In the genomic region with DNA sequence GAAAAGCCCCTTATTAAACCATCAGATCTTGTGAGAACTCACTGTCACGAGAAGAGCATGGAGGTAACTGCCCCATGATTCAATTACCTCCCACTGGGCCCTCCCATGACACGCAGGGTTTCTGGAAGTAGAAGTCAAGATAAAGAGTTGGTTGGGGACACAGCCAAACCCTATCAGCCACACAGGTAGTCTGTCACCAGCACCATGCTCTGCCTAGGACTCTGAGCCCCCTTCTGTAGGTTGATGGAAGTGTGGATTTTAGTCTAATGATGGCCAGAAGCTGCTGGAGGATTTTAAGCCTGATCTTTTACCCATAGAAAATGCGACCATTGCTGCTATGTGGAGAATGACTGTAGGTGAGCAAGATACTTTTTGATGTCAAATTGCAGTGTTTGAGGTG, we compare ENCODE assay signal across 15 cellular contexts.
DNase-seq lines count a peak whose midpoint lies in the region; ATAC-seq, FAIRE-seq and TF ChIP-seq lines count a peak whose summit lies in the region.
"Had no signal": no experiment of that assay in that cellular context is flagged by ENCODE, and none has a peak within 500 bp of the region (broad histone marks: within the 10 kb centered on the region; RNA-seq: fewer than 3 reads in every experiment).

No MANE protein-coding gene starts in this region.

- peaks cover 25% of the 10 kb centered on the region for H3K4me1 ChIP-seq in endothelial cell of umbilical vein (ENCODE audit: control insufficient read depth, extremely low read depth, insufficient read depth, low read length)

- H3K9me3 Mint-ChIP-seq in activated CD4-positive, alpha-beta T cell treated with anti-CD3 and anti-CD28 coated beads, Interleukin-2, amount 10 ng/mL, durations not matched to agents 24 days and 14 days = peaks cover 11% of the 10 kb centered on the region
- H3K9me3 Mint-ChIP-seq in activated B cell treated with CpG ODN at 0.5 μM for 24 hours = peaks cover 4% of the 10 kb centered on the region
- peaks cover 16 to 17% of the 10 kb centered on the region in 2 donors for H3K9me3 Mint-ChIP-seq in stimulated activated naive B cell treated with anti-CD40 and anti-IgM and Interleukin-4, amounts not matched to agents 10 μg/mL and 1 μg/mL and 100 μg/mL, for 72 hours

- POLR2A ChIA-PET in activated B cell treated with CpG ODN at 0.5 μM for 24 hours (lab: Charles Lee) = no interaction called here
- POLR2A ChIA-PET in endothelial cell of umbilical vein (lab: Charles Lee) = no interaction called here

- CTCF ChIA-PET in activated B cell treated with CpG ODN at 0.5 μM for 24 hours (lab: Charles Lee) = no interaction called here
- CTCF ChIA-PET in endothelial cell of umbilical vein (lab: Charles Lee) = no interaction called here

- dilution Hi-C loops in endothelial cell of umbilical vein (cut with MboI; ENCODE audit: extremely low pct_ligation_motif_present, low sequenced_read_pairs) = no loop called here

- H3K36me3 ChIP-seq in endothelial cell of umbilical vein (ENCODE audit: control insufficient read depth in 2 of 2, extremely low read depth in 1 of 2, insufficient read depth in 2 of 2, low read length in 2 of 2) = peaks cover 0 to 3% of the 10 kb centered on the region in 2 experiments
- H3K36me3 ChIP-seq: thyroid gland had no signal

- H3K9me1 ChIP-seq in endothelial cell of umbilical vein (replicated peaks; ENCODE audit: control insufficient read depth, extremely low read depth, insufficient read depth, low read length) = no peaks in the 10 kb centered on the region

- no peaks in the 10 kb centered on the region for H3K27me3 ChIP-seq in endothelial cell of umbilical vein (ENCODE audit: control insufficient read depth in 2 of 2, insufficient read depth in 2 of 2, low read length in 2 of 2)
- H3K27me3 ChIP-seq: sigmoid colon, thyroid gland had no signal

- no peak for TF ChIP-seq POLR2A in endothelial cell of umbilical vein (IDR thresholded peaks at IDR 0.05; ENCODE audit: low read depth, low read length)

- no peak overlapping the region for H3K9ac ChIP-seq in endothelial cell of umbilical vein (replicated peaks; ENCODE audit: extremely low read depth, insufficient read depth, low read length)

- peaks cover 48% of the 10 kb centered on the region for H3K79me2 ChIP-seq in endothelial cell of umbilical vein (ENCODE audit: control insufficient read depth, insufficient read depth, low read length)

- no peak for DNase-seq in activated CD4-positive, alpha-beta T cell treated with anti-CD3 and anti-CD28 coated beads, Interleukin-2, amount 10 ng/mL, durations not matched to agents 24 days and 14 days
- no peak for DNase-seq in activated CD4-positive, alpha-beta T cell treated with anti-CD3 and anti-CD28 coated beads for 48 hours
- DNase-seq in activated B cell treated with CpG ODN at 0.5 μM for 24 hours (no peak), endothelial cell of umbilical vein (ENCODE audit: low read depth, low spot score) (no peak), iPS-NIHi7 (ENCODE audit: extremely low spot score) (no peak)
- DNase-seq in stimulated activated naive B cell treated with anti-CD40 and anti-IgM and Interleukin-4, amounts not matched to agents 10 μg/mL and 1 μg/mL and 100 μg/mL, for 72 hours = no peak
- DNase-seq in stimulated activated naive CD4-positive, alpha-beta T cell treated with Interleukin-2 at 50 U/mL for 16 hours (lab: John Stamatoyannopoulos, UW) = no peak
- DNase-seq: activated CD4-positive, alpha-beta T cell treated with anti-CD3 and anti-CD28 coated beads for 4 hours; foreskin melanocyte; KG1; NCI-H1694 treated with DMSO at 0.1 percent for 48 hours; sigmoid colon; thyroid gland had no signal

- peak overlapping the region; percentile 98 for H3K27ac ChIP-seq in endothelial cell of umbilical vein (ENCODE audit: insufficient read depth, low read depth, low read length)

- H3K36me3 Mint-ChIP-seq in activated CD4-positive, alpha-beta T cell treated with anti-CD3 and anti-CD28 coated beads, Interleukin-2, amount 10 ng/mL, durations not matched to agents 24 days and 14 days (ENCODE audit: low read depth) = peaks cover 72% of the 10 kb centered on the region
- H3K36me3 Mint-ChIP-seq in activated B cell treated with CpG ODN at 0.5 μM for 24 hours (ENCODE audit: low read depth) = peaks cover 72% of the 10 kb centered on the region
- H3K36me3 Mint-ChIP-seq in stimulated activated naive B cell treated with anti-CD40 and anti-IgM and Interleukin-4, amounts not matched to agents 10 μg/mL and 1 μg/mL and 100 μg/mL, for 72 hours = peaks cover 47 to 67% of the 10 kb centered on the region in 2 donors

- peaks cover 65% of the 10 kb centered on the region for H3K4me1 Mint-ChIP-seq in activated CD4-positive, alpha-beta T cell treated with anti-CD3 and anti-CD28 coated beads, Interleukin-2, amount 10 ng/mL, durations not matched to agents 24 days and 14 days
- peaks cover 73% of the 10 kb centered on the region for H3K4me1 Mint-ChIP-seq in activated B cell treated with CpG ODN at 0.5 μM for 24 hours
- H3K4me1 Mint-ChIP-seq in stimulated activated naive B cell treated with anti-CD40 and anti-IgM and Interleukin-4, amounts not matched to agents 10 μg/mL and 1 μg/mL and 100 μg/mL, for 72 hours = peaks cover 59 to 82% of the 10 kb centered on the region in 2 donors

- no peak overlapping the region for H3K4me3 Mint-ChIP-seq in activated CD4-positive, alpha-beta T cell treated with anti-CD3 and anti-CD28 coated beads, Interleukin-2, amount 10 ng/mL, durations not matched to agents 24 days and 14 days
- no peak overlapping the region for H3K4me3 Mint-ChIP-seq in activated B cell treated with CpG ODN at 0.5 μM for 24 hours
- H3K4me3 Mint-ChIP-seq in stimulated activated naive B cell treated with anti-CD40 and anti-IgM and Interleukin-4, amounts not matched to agents 10 μg/mL and 1 μg/mL and 100 μg/mL, for 72 hours = peak overlapping the region; percentile 14 to 41
- H3K4me3 Mint-ChIP-seq: dendritic cell treated with granulocyte-macrophage colony-stimulating factor and Interleukin-4, amounts not matched to agents 40 ng/mL and 50 ng/mL, for 4 days had no signal

- H3K9me3 ChIP-seq in endothelial cell of umbilical vein (replicated peaks; ENCODE audit: control insufficient read depth, insufficient read depth, low read length) = no peaks in the 10 kb centered on the region
- H3K9me3 ChIP-seq: sigmoid colon, thyroid gland had no signal

- H3K27me3 Mint-ChIP-seq in activated CD4-positive, alpha-beta T cell treated with anti-CD3 and anti-CD28 coated beads, Interleukin-2, amount 10 ng/mL, durations not matched to agents 24 days and 14 days = no peaks in the 10 kb centered on the region
- H3K27me3 Mint-ChIP-seq in activated B cell treated with CpG ODN at 0.5 μM for 24 hours = no peaks in the 10 kb centered on the region
- no peaks in the 10 kb centered on the region for H3K27me3 Mint-ChIP-seq in stimulated activated naive B cell treated with anti-CD40 and anti-IgM and Interleukin-4, amounts not matched to agents 10 μg/mL and 1 μg/mL and 100 μg/mL, for 72 hours
- H3K27me3 Mint-ChIP-seq: dendritic cell treated with granulocyte-macrophage colony-stimulating factor and Interleukin-4, amounts not matched to agents 40 ng/mL and 50 ng/mL, for 4 days had no signal

- FAIRE-seq in endothelial cell of umbilical vein (lab: Jason Lieb, UNC) = no peak

- H4K20me1 ChIP-seq in endothelial cell of umbilical vein (replicated peaks; ENCODE audit: control insufficient read depth, extremely low read depth, insufficient read depth, low read length) = no peaks in the 10 kb centered on the region

- no TSS peak for BruUV-seq in endothelial cell of umbilical vein (replicated peaks; lab: Mats Ljungman, UMichigan)

- intact Hi-C loops in activated CD4-positive, alpha-beta T cell treated with anti-CD3 and anti-CD28 coated beads, Interleukin-2, amount 10 ng/mL, durations not matched to agents 24 days and 14 days (cut with micrococcal nuclease) = no loop called here
- intact Hi-C loops in activated B cell treated with CpG ODN at 0.5 μM for 24 hours (cut with micrococcal nuclease) = no loop called here
- intact Hi-C loops in endothelial cell of umbilical vein (cut with micrococcal nuclease) = loop anchor here (2.0 to 10.0 kb wide), 2 partner anchors 35 to 461 kb away; partner anchors contain the start of gene ING1

- no peak overlapping the region for H2AFZ ChIP-seq in endothelial cell of umbilical vein (ENCODE audit: low read depth, low read length)

- H3K4me3 ChIP-seq in endothelial cell of umbilical vein (replicated peaks in 1 of 3; ENCODE audit: insufficient read depth in 1 of 3, low read depth in 1 of 3, low read length in 3 of 3) = no peak overlapping the region
- H3K4me3 ChIP-seq: sigmoid colon, thyroid gland had no signal

- no peak for TF ChIP-seq CTCF in activated B cell treated with CpG ODN at 0.5 μM for 24 hours (IDR thresholded peaks at IDR 0.05)
- no peak for TF ChIP-seq CTCF in endothelial cell of umbilical vein (IDR thresholded peaks at IDR 0.05; ENCODE audit: extremely low read depth in 1 of 2, insufficient read depth in 1 of 2, low read depth in 1 of 2, low read length in 2 of 2)

- peak; percentile 22 for ATAC-seq in activated B cell treated with CpG ODN at 0.5 μM for 24 hours (ENCODE audit: low read depth)
- no peak for ATAC-seq in stimulated activated naive B cell treated with anti-CD40 and anti-IgM and Interleukin-4, amounts not matched to agents 10 μg/mL and 1 μg/mL and 100 μg/mL, for 72 hours (replicated peaks)
- ATAC-seq in HG03139 (IDR thresholded peaks at IDR 0.05; ENCODE audit: unreplicated experiment) = no peak

- H3K4me2 ChIP-seq in endothelial cell of umbilical vein (ENCODE audit: insufficient read depth, low read length) = no peak overlapping the region

- peak overlapping the region; percentile 59 for H3K27ac Mint-ChIP-seq in activated CD4-positive, alpha-beta T cell treated with anti-CD3 and anti-CD28 coated beads, Interleukin-2, amount 10 ng/mL, durations not matched to agents 24 days and 14 days
- H3K27ac Mint-ChIP-seq in activated B cell treated with CpG ODN at 0.5 μM for 24 hours = peak overlapping the region; percentile 51
- peak overlapping the region; percentile 89 for H3K27ac Mint-ChIP-seq in stimulated activated naive B cell treated with anti-CD40 and anti-IgM and Interleukin-4, amounts not matched to agents 10 μg/mL and 1 μg/mL and 100 μg/mL, for 72 hours
- H3K27ac Mint-ChIP-seq: dendritic cell treated with granulocyte-macrophage colony-stimulating factor and Interleukin-4, amounts not matched to agents 40 ng/mL and 50 ng/mL, for 4 days had no signal

TF ChIP-seq in endothelial cell of umbilical vein, 7 proteins besides CTCF, POLR2A, EP300 and RAD21 (continues in another document):
- no peak for TF ChIP-seq JUN (IDR thresholded peaks at IDR 0.05; ENCODE audit: borderline replicate concordance, insufficient read depth, insufficient read length, low read depth)
- TF ChIP-seq FOS (IDR thresholded peaks at IDR 0.05; ENCODE audit: borderline replicate concordance, insufficient read depth, low read length) = no peak
- no peak for TF ChIP-seq MAX (IDR thresholded peaks at IDR 0.05; ENCODE audit: insufficient read depth, insufficient read length)
- TF ChIP-seq MYC (IDR thresholded peaks at IDR 0.05; ENCODE audit: low read depth, low read length) = no peak
- TF ChIP-seq GATA2 (IDR thresholded peaks at IDR 0.05; ENCODE audit: insufficient read depth, insufficient read length, low read depth, low read length) = no peak

Comparison
In these comparisons a context has a peak if more than half of its experiments do, and no peak if none do; other contexts are left out.
1. H3K4me3 Mint-ChIP-seq: peak in stimulated activated naive B cell treated with anti-CD40 and anti-IgM and Interleukin-4, amounts not matched to agents 10 μg/mL and 1 μg/mL and 100 μg/mL, for 72 hours (2 of 2); none in activated CD4-positive, alpha-beta T cell treated with anti-CD3 and anti-CD28 coated beads, Interleukin-2, amount 10 ng/mL, durations not matched to agents 24 days and 14 days (single experiment) and activated B cell treated with CpG ODN at 0.5 μM for 24 hours (single experiment).
2. Peak in every context shown above with its lines, with median percentiles within 50 percentile points of each other: H3K27ac Mint-ChIP-seq.